ENCODE assay signal across 8 cellular contexts in genomic region chr1:19251305-19252196, GRCh38. TPM values are rescaled to one million over a fixed set of nuclear protein-coding genes. Genes with fewer than 3 reads are reported as not detected.
A peak's percentile ranks its signal among the peaks of the same experiment; 100 is the strongest.
DNase-seq lines count a peak whose midpoint lies in the region; ATAC-seq and TF ChIP-seq lines count a peak whose summit lies in the region.

EMC1 (minus strand) TSS chr1:19251524; CDS start chr1:19251509, 15 bp downstream.
MRTO4 (plus strand) TSS chr1:19251805; CDS start chr1:19251836, 31 bp downstream.

- H3K9me3 ChIP-seq in left ventricle myocardium inferior (replicated peaks) (no peaks in the 10 kb centered on the region), upper lobe of right lung (no peaks in the 10 kb centered on the region)

- peaks cover 46% of the 10 kb centered on the region for H3K4me1 ChIP-seq in left ventricle myocardium inferior
- peaks cover 29% of the 10 kb centered on the region for H3K4me1 ChIP-seq in upper lobe of right lung

- peaks cover 13% of the 10 kb centered on the region for H3K36me3 ChIP-seq in left ventricle myocardium inferior
- peaks cover 19% of the 10 kb centered on the region for H3K36me3 ChIP-seq in upper lobe of right lung

- peak; percentile 87 for DNase-seq in GM12865 (ENCODE audit: low read depth)
- peak; percentile 78 for DNase-seq in NCI-H1105 (lab: John Stamatoyannopoulos, UW)
- DNase-seq in amniotic stem cell (lab: John Stamatoyannopoulos, UW) = peak; percentile 66
- DNase-seq in left ventricle myocardium inferior = peak; percentile 88
- DNase-seq in progenitor cell of endocrine pancreas (ENCODE audit: low spot score, unreplicated experiment) = peak; percentile 84
- DNase-seq in upper lobe of right lung = peak; percentile 94

- H3K27me3 Mint-ChIP-seq in T-helper 1 cell treated with Interleukin-12 subunit alpha and Interleukin-12 subunit beta and Interleukin-4 antibody, amounts not matched to agents 30 μg/mL and 1 μg/mL, for 36 hours (ENCODE audit: low read depth) = no peaks in the 10 kb centered on the region
- no peaks in the 10 kb centered on the region for H3K27me3 Mint-ChIP-seq in progenitor cell of endocrine pancreas

- intact Hi-C loops in left ventricle myocardium inferior (cut with micrococcal nuclease) = no loop called here
- intact Hi-C loops in upper lobe of right lung (cut with DNase I) = no loop called here

- H3K27ac Mint-ChIP-seq in T-helper 1 cell treated with Interleukin-12 subunit alpha and Interleukin-12 subunit beta and Interleukin-4 antibody, amounts not matched to agents 30 μg/mL and 1 μg/mL, for 36 hours = peak within 1 kb of the TSS; percentile 92
- H3K27ac Mint-ChIP-seq in progenitor cell of endocrine pancreas = peak within 1 kb of the TSS; percentile 96

- no peaks in the 10 kb centered on the region for H3K36me3 Mint-ChIP-seq in T-helper 1 cell treated with Interleukin-12 subunit alpha and Interleukin-12 subunit beta and Interleukin-4 antibody, amounts not matched to agents 30 μg/mL and 1 μg/mL, for 36 hours (ENCODE audit: low read depth)
- H3K36me3 Mint-ChIP-seq in progenitor cell of endocrine pancreas (ENCODE audit: insufficient read depth) = no peaks in the 10 kb centered on the region

- H3K4me1 Mint-ChIP-seq in T-helper 1 cell treated with Interleukin-12 subunit alpha and Interleukin-12 subunit beta and Interleukin-4 antibody, amounts not matched to agents 30 μg/mL and 1 μg/mL, for 36 hours (ENCODE audit: low read depth) = peaks cover 17% of the 10 kb centered on the region
- peaks cover 21% of the 10 kb centered on the region for H3K4me1 Mint-ChIP-seq in progenitor cell of endocrine pancreas (ENCODE audit: low read depth)

- H3K27ac ChIP-seq in left ventricle myocardium inferior (replicated peaks) (peak within 1 kb of the TSS; percentile 98), upper lobe of right lung (peak within 1 kb of the TSS; percentile 98)

- ATAC-seq in HG02610 (IDR thresholded peaks at IDR 0.05; ENCODE audit: unreplicated experiment) = peak; percentile 67
- peak; percentile 98 for ATAC-seq in upper lobe of right lung

- peak within 1 kb of the TSS; percentile 85 for H3K4me3 ChIP-seq in GM12865 (ENCODE audit: low read depth, low read length)
- peak within 1 kb of the TSS; percentile 97 for H3K4me3 ChIP-seq in left ventricle myocardium inferior
- peak within 1 kb of the TSS; percentile 98 for H3K4me3 ChIP-seq in upper lobe of right lung

- H3K27me3 ChIP-seq in left ventricle myocardium inferior (ENCODE audit: low read depth) = no peaks in the 10 kb centered on the region
- H3K27me3 ChIP-seq in upper lobe of right lung = no peaks in the 10 kb centered on the region

- H3K9me3 Mint-ChIP-seq in T-helper 1 cell treated with Interleukin-12 subunit alpha and Interleukin-12 subunit beta and Interleukin-4 antibody, amounts not matched to agents 30 μg/mL and 1 μg/mL, for 36 hours = no peaks in the 10 kb centered on the region
- no peaks in the 10 kb centered on the region for H3K9me3 Mint-ChIP-seq in progenitor cell of endocrine pancreas (ENCODE audit: low read depth)

- H3K4me3 Mint-ChIP-seq in T-helper 1 cell treated with Interleukin-12 subunit alpha and Interleukin-12 subunit beta and Interleukin-4 antibody, amounts not matched to agents 30 μg/mL and 1 μg/mL, for 36 hours = peak within 1 kb of the TSS; percentile 91
- peak within 1 kb of the TSS; percentile 97 for H3K4me3 Mint-ChIP-seq in progenitor cell of endocrine pancreas (ENCODE audit: low read depth)

- TF ChIP-seq CTCF in GM12865 (IDR thresholded peaks at IDR 0.05; ENCODE audit: insufficient read depth, low read depth, low read length, missing control alignments) (no peak), left ventricle myocardium inferior (IDR thresholded peaks at IDR 0.05; ENCODE audit: borderline replicate concordance) (no peak), progenitor cell of endocrine pancreas (IDR thresholded peaks at IDR 0.05; ENCODE audit: unreplicated experiment) (no peak), upper lobe of right lung (IDR thresholded peaks at IDR 0.05) (no peak)

RNA-seq across cellular contexts. Expression of gene EMC1, which starts in this region (rescaled TPM):
- total RNA-seq in left ventricle myocardium inferior = 27.6 TPM
- 61.9 and 66.7 TPM in 2 replicates for total RNA-seq in progenitor cell of endocrine pancreas
- 38.7 TPM for total RNA-seq in upper lobe of right lung

RNA-seq across cellular contexts. Expression of gene MRTO4, which starts in this region (rescaled TPM):
- total RNA-seq in left ventricle myocardium inferior = 10.0 TPM
- 27.8 and 33.9 TPM in 2 replicates for total RNA-seq in progenitor cell of endocrine pancreas
- 27.3 TPM for total RNA-seq in upper lobe of right lung

Comparison
In these comparisons a context has a peak if more than half of its experiments do, and no peak if none do; other contexts are left out.
1. Peak in every context shown above with its lines: DNase-seq, ATAC-seq, H3K4me3 ChIP-seq and H3K27ac ChIP-seq.